9 cellular contexts compared by ENCODE assay signal in genomic region chr14:61145258-61145902, GRCh38.
A peak's percentile ranks its signal among the peaks of the same experiment; 100 is the strongest.
DNase-seq lines count a peak whose midpoint lies in the region; ATAC-seq and TF ChIP-seq lines count a peak whose summit lies in the region.
"Had no signal": no experiment of that assay in that cellular context is flagged by ENCODE, and none has a peak within 500 bp of the region (broad histone marks: within the 10 kb centered on the region; RNA-seq: fewer than 3 reads in every experiment).

No MANE protein-coding gene starts in this region.

- no peak overlapping the region for H3K4me2 ChIP-seq in Karpas-422 (ENCODE audit: low read depth, low read length, poor library complexity, severe bottlenecking)

- no peaks in the 10 kb centered on the region for H3K4me1 ChIP-seq in thyroid gland
- peaks cover 4% of the 10 kb centered on the region; the same call in 1 of the 2 replicates for H3K4me1 ChIP-seq in Karpas-422 (ENCODE audit: low read length)
- no peaks in the 10 kb centered on the region for H3K4me1 ChIP-seq in body of pancreas

- H3K9me3 ChIP-seq in thyroid gland = no peaks in the 10 kb centered on the region
- H3K9me3 ChIP-seq in Karpas-422 (ENCODE audit: low read length) = peaks cover 20% of the 10 kb centered on the region
- peaks cover 0 to 8% (median 0%) of the 10 kb centered on the region in 3 donors for H3K9me3 ChIP-seq in body of pancreas

- in situ Hi-C loops in astrocyte of the cerebellum (cut with HindIII; ENCODE audit: low sequenced_read_pairs) = loop anchor here (10.0 kb wide), 1 partner anchor 61 kb away; no protein-coding TSS in a partner anchor

- H3K9ac ChIP-seq in Karpas-422 (ENCODE audit: low read length) = no peak overlapping the region

- H3K27ac ChIP-seq in thyroid gland (peak overlapping the region in 2 of 3 donors; percentile 40 to 49), Karpas-422 (ENCODE audit: low read length) (no peak overlapping the region), body of pancreas (no peak overlapping the region)

- H2AFZ ChIP-seq in Karpas-422 (ENCODE audit: low read length) = no peak overlapping the region

- DNase-seq in LHCN-M2 (ENCODE audit: low read depth) (peak; percentile 87), astrocyte of the cerebellum (ENCODE audit: low read depth) (peak; percentile 77), kidney tubule cell (ENCODE audit: low spot score) (peak; percentile 59), thyroid gland (no peak), Karpas-422 (no peak), COLO668 (lab: John Stamatoyannopoulos, UW; ENCODE audit: unreplicated experiment) (no peak), body of pancreas (no peak)
- DNase-seq: NCI-H526 had no signal

- no peaks in the 10 kb centered on the region for H4K20me1 ChIP-seq in Karpas-422 (ENCODE audit: insufficient read depth, low read depth, low read length)

- H3K9me2 ChIP-seq in Karpas-422 (replicated peaks; ENCODE audit: insufficient read depth, low read length) = no peaks in the 10 kb centered on the region

- WGBS in thyroid gland, 2 donors = 61 to 62% methylated on average over 7 of the region's 7 CpGs
- 49 to 62% methylated on average over 7 of the region's 7 CpGs for WGBS in body of pancreas, 2 donors

- H3K27me3 ChIP-seq in thyroid gland (no peaks in the 10 kb centered on the region), Karpas-422 (ENCODE audit: low read length) (no peaks in the 10 kb centered on the region), body of pancreas (no peaks in the 10 kb centered on the region)

- TF ChIP-seq CTCF in astrocyte of the cerebellum (IDR thresholded peaks at IDR 0.05; ENCODE audit: low read depth, low read length, missing control alignments) (no peak), thyroid gland (IDR thresholded peaks at IDR 0.05) (no peak), body of pancreas (IDR thresholded peaks at IDR 0.05) (no peak)

- H3K36me3 ChIP-seq in thyroid gland = no peaks in the 10 kb centered on the region
- H3K36me3 ChIP-seq in Karpas-422 (ENCODE audit: insufficient read depth, low read length) = peaks cover 9% of the 10 kb centered on the region; the same call in 1 of the 2 replicates
- H3K36me3 ChIP-seq in body of pancreas (replicated peaks in 1 of 2; ENCODE audit: insufficient read depth in 1 of 2, low read depth in 2 of 2) = no peaks in the 10 kb centered on the region

- H3K79me2 ChIP-seq in Karpas-422 (ENCODE audit: low read length) = no peaks in the 10 kb centered on the region

- H3K4me3 ChIP-seq in astrocyte of the cerebellum (ENCODE audit: low read depth, low read length) = no peak overlapping the region
- no peak overlapping the region for H3K4me3 ChIP-seq in thyroid gland (replicated peaks in 1 of 3)
- no peak overlapping the region for H3K4me3 ChIP-seq in Karpas-422 (ENCODE audit: low read length)
- no peak overlapping the region for H3K4me3 ChIP-seq in body of pancreas

- no peak for TF ChIP-seq POLR2A in thyroid gland (IDR thresholded peaks at IDR 0.05)
- no peak for TF ChIP-seq POLR2A in body of pancreas (IDR thresholded peaks at IDR 0.05)

- intact Hi-C loops in thyroid gland (cut with DNase I) (no loop called here), body of pancreas (cut with DNase I) (no loop called here)

- ATAC-seq in HG03442 (IDR thresholded peaks at IDR 0.05; ENCODE audit: unreplicated experiment) (no peak), body of pancreas (no peak)

Comparison
In these comparisons a context has a peak if more than half of its experiments do, and no peak if none do; other contexts are left out.
1. DNase-seq: peak in LHCN-M2 (single experiment), astrocyte of the cerebellum (single experiment) and kidney tubule cell (single experiment); none in thyroid gland (0 of 2), Karpas-422 (single experiment), COLO668 (single experiment) and body of pancreas (0 of 4).
2. H3K27ac ChIP-seq: peak in thyroid gland (2 of 3); none in Karpas-422 (single experiment) and body of pancreas (0 of 4).